Comparison of ENCODE assay signal across 13 cellular contexts in genomic region chr17:45384047-45384799, GRCh38. TPM values are rescaled to one million over a fixed set of nuclear protein-coding genes. Genes with fewer than 3 reads are reported as not detected.
A peak's percentile ranks its signal among the peaks of the same experiment; 100 is the strongest.
DNase-seq lines count a peak whose midpoint lies in the region; ATAC-seq and TF ChIP-seq lines count a peak whose summit lies in the region.
"Had no signal": no experiment of that assay in that cellular context is flagged by ENCODE, and none has a peak within 500 bp of the region (broad histone marks: within the 10 kb centered on the region; RNA-seq: fewer than 3 reads in every experiment).

No MANE protein-coding gene starts in this region.

- TF ChIP-seq EP300 in SK-N-SH (IDR thresholded peaks at IDR 0.05; ENCODE audit: borderline replicate concordance in 1 of 2, low read depth in 1 of 2, low read length in 1 of 2): no peak

- no peaks in the 10 kb centered on the region for H3K9me3 ChIP-seq in SK-N-SH
- H3K9me3 ChIP-seq in OCI-LY7 (ENCODE audit: low read length): no peaks in the 10 kb centered on the region

- no peak overlapping the region for H3K9ac ChIP-seq in SK-N-SH

- no peaks in the 10 kb centered on the region for H3K79me2 ChIP-seq in SK-N-SH (ENCODE audit: insufficient read depth)
- no peaks in the 10 kb centered on the region for H3K79me2 ChIP-seq in OCI-LY7 (ENCODE audit: insufficient read depth, low read depth, low read length)

- H2AFZ ChIP-seq in SK-N-SH (ENCODE audit: low read depth) (no peak overlapping the region), OCI-LY7 (ENCODE audit: low read length) (no peak overlapping the region)

- H3K27me3 ChIP-seq in SK-N-SH (ENCODE audit: insufficient read depth): no peaks in the 10 kb centered on the region

- H3K4me1 ChIP-seq in SK-N-SH (ENCODE audit: control insufficient read depth in 1 of 2, insufficient read depth in 2 of 2, low read depth in 1 of 2, low read length in 1 of 2) (peaks cover 0 to 6% of the 10 kb centered on the region in 2 experiments; a peak in 1 of 4 replicates), OCI-LY7 (ENCODE audit: insufficient read depth, low read length, poor library complexity, severe bottlenecking) (peaks cover 8% of the 10 kb centered on the region)

- H3K36me3 ChIP-seq in SK-N-SH (replicated peaks in 1 of 2; ENCODE audit: control insufficient read depth in 1 of 2, insufficient read depth in 2 of 2, low read length in 1 of 2): no peaks in the 10 kb centered on the region
- H3K36me3 ChIP-seq in OCI-LY7 (ENCODE audit: insufficient read depth, low read length): no peaks in the 10 kb centered on the region

- no peak for TF ChIP-seq CTCF in SK-N-SH (IDR thresholded peaks at IDR 0.05)
- no peak for TF ChIP-seq CTCF in OCI-LY7 (conservative IDR thresholded peaks at IDR 0.05; ENCODE audit: low read length)

- POLR2A ChIA-PET in SK-N-SH (lab: Yijun Ruan, JAX): interaction anchor here (0.7 to 1.1 kb wide), 2 partner anchors 107 to 142 kb away, joined by 3 to 4 read pairs; no protein-coding TSS in a partner anchor
- POLR2A ChIA-PET in OCI-LY7 (lab: Charles Lee): interaction anchor here (0.7 kb wide), 1 partner anchor 107 kb away, joined by 3 read pairs; no protein-coding TSS in a partner anchor

- H3F3A ChIP-seq in SK-N-SH (replicated peaks; ENCODE audit: insufficient read depth): no peaks in the 10 kb centered on the region

- no peak for ATAC-seq in GM19324 (IDR thresholded peaks at IDR 0.05; ENCODE audit: low FRiP score, unreplicated experiment)
- no peak for ATAC-seq in sciatic nerve

- no peaks in the 10 kb centered on the region for H4K20me1 ChIP-seq in SK-N-SH (ENCODE audit: insufficient read depth)
- no peaks in the 10 kb centered on the region for H4K20me1 ChIP-seq in OCI-LY7 (ENCODE audit: insufficient read depth, low read length)

- 56% methylated on average over 7 of the region's 7 CpGs for WGBS in SK-N-SH (ENCODE audit: low lambda C conversion rate)

- DNase-seq in NCI-H1092 treated with DMSO at 0.1 percent for 48 hours (lab: John Stamatoyannopoulos, UW) (peak; percentile 17), NCI-H1092 (lab: John Stamatoyannopoulos, UW) (no peak), Kasumi-1 (lab: John Stamatoyannopoulos, UW) (peak; percentile 85), SK-N-SH (no peak), myocyte (ENCODE audit: low read depth) (peak; percentile 97), OCI-LY7 (ENCODE audit: low spot score) (no peak), sciatic nerve (ENCODE audit: low spot score) (no peak)
- DNase-seq: activated CD4-positive, alpha-beta T cell treated with anti-CD3 and anti-CD28 coated beads, Interleukin-2, amount 10 ng/mL, durations not matched to agents 7 days and 5 days; activated gamma-delta T cell treated with Interleukin-2 at 50 U/mL for 16 hours; cortex of kidney; NCI-H2081 treated with DMSO at 0.1 percent for 48 hours had no signal

- no TSS peak for BruUV-seq in OCI-LY7 (replicated peaks; lab: Mats Ljungman, UMichigan)

- H3K27ac ChIP-seq in SK-N-SH (ENCODE audit: low read depth in 2 of 2, low read length in 1 of 2): no peak overlapping the region
- H3K27ac ChIP-seq in OCI-LY7 (ENCODE audit: low read depth, low read length, poor library complexity, severe bottlenecking): no peak overlapping the region
- H3K27ac ChIP-seq: 22Rv1 had no signal

- H3K9me2 ChIP-seq in SK-N-SH (no peaks in the 10 kb centered on the region), OCI-LY7 (ENCODE audit: insufficient read depth, low read length) (no peaks in the 10 kb centered on the region)

- intact Hi-C loops in OCI-LY7 (cut with micrococcal nuclease; ENCODE audit: unreplicated experiment): loop anchor here (2.0 kb wide), 1 partner anchor 163 kb away; the partner anchor contains the start of gene FMNL1
- intact Hi-C loops in sciatic nerve (cut with DNase I): no loop called here

- H3K4me3 ChIP-seq in SK-N-SH (ENCODE audit: low read depth in 2 of 2, low read length in 1 of 2): no peak overlapping the region
- H3K4me3 ChIP-seq in OCI-LY7 (ENCODE audit: low read depth, low read length, poor library complexity, severe bottlenecking): no peak overlapping the region

- CTCF ChIA-PET in SK-N-SH (lab: Yijun Ruan, JAX): interaction anchor here (0.6 to 15.6 kb wide), 28 partner anchors 7 to 249 kb away, joined by 3 to 260 read pairs (median 10); partner anchors contain the start of genes ACBD4, FMNL1 and MAP3K14
- CTCF ChIA-PET in OCI-LY7 (lab: Charles Lee; ENCODE audit: unreplicated experiment): no interaction called here

- no peak for TF ChIP-seq RAD21 in SK-N-SH (IDR thresholded peaks at IDR 0.05; ENCODE audit: low read length)

- H3K4me2 ChIP-seq in SK-N-SH (no peak overlapping the region), OCI-LY7 (ENCODE audit: low read length) (no peak overlapping the region)

TF ChIP-seq in SK-N-SH, 30 proteins besides CTCF, POLR2A, EP300 and RAD21:
- no peak for TF ChIP-seq FOXM1 (IDR thresholded peaks at IDR 0.05; ENCODE audit: low read depth)
- peak; percentile 30; the same call in 1 of the 2 replicates for TF ChIP-seq TCF12 (IDR thresholded peaks at IDR 0.05)

RNA-seq across cellular contexts. Expression of gene ARHGAP27, which starts 48.4 kb away (rescaled TPM):
- polyA plus RNA-seq in SK-N-SH (2012; rRNA removed): 2.1 and 4.3 TPM in 2 replicates
- 0.75 and 0.89 TPM in 2 replicates for polyA plus RNA-seq in SK-N-SH (2012; cell fraction: cytosol; rRNA removed)
- polyA plus RNA-seq in SK-N-SH (2012; cell fraction: nucleus; rRNA removed): 25.3 and 25.5 TPM in 2 replicates
- total RNA-seq in myocyte (6.6 and 31.2 TPM in 2 replicates), OCI-LY7 (2022) (56.8 and 62.7 TPM in 2 replicates), sciatic nerve (30.6 TPM)
- polyA plus RNA-seq in myocyte (2012): 4.5 TPM
- 55.5 and 66.1 TPM in 2 replicates for total RNA-seq in OCI-LY7 (2014; rRNA removed; shearing (Covaris generic))

Comparison
In these comparisons a context has a peak if more than half of its experiments do, and no peak if none do; other contexts are left out.
1. DNase-seq: peak in NCI-H1092 treated with DMSO at 0.1 percent for 48 hours (single experiment), Kasumi-1 (2 of 2) and myocyte (single experiment); none in NCI-H1092 (single experiment), SK-N-SH (single experiment), OCI-LY7 (single experiment) and sciatic nerve (single experiment).